In genomic region chr20:38873050-38873581, GRCh38 we compare ENCODE assay signal across 9 cellular contexts. TPM values are rescaled to one million over a fixed set of nuclear protein-coding genes. Genes with fewer than 3 reads are reported as not detected.
A peak's percentile ranks its signal among the peaks of the same experiment; 100 is the strongest.
DNase-seq lines count a peak whose midpoint lies in the region; ATAC-seq and TF ChIP-seq lines count a peak whose summit lies in the region.
"Had no signal": no experiment of that assay in that cellular context is flagged by ENCODE, and none has a peak within 500 bp of the region (broad histone marks: within the 10 kb centered on the region; RNA-seq: fewer than 3 reads in every experiment).

No MANE protein-coding gene starts in this region.

- TF ChIP-seq CTCF in sigmoid colon (IDR thresholded peaks at IDR 0.05), result no peak

- peaks cover 2% of the 10 kb centered on the region for H3K27me3 Mint-ChIP-seq in IgD-negative memory B cell

- H3K4me1 Mint-ChIP-seq in IgD-negative memory B cell, result peaks cover 64 to 80% (median 70%) of the 10 kb centered on the region in 3 donors

- intact Hi-C loops in sigmoid colon (cut with DNase I), result no loop called here

- DNase-seq in activated T-helper 1 cell treated with anti-CD3 and anti-CD28 coated beads, Interleukin-2, amount 50 U/mL, for 16 hours (ENCODE audit: low read depth in 1 of 2, low spot score in 1 of 2), result peak; percentile 40 to 71
- DNase-seq in stimulated activated CD4-positive, alpha-beta T cell treated with anti-CD3 and anti-CD28 coated beads, Interleukin-1b, Interleukin-23, amount 100 ng/mL, for 4 hours (ENCODE audit: low read depth in 2 of 2), result peak; percentile 61 to 79
- DNase-seq in sigmoid colon (no peak), occipital lobe (lab: John Stamatoyannopoulos, UW) (no peak), putamen (ENCODE audit: low spot score) (no peak)

- no peak for TF ChIP-seq EP300 in sigmoid colon (IDR thresholded peaks at IDR 0.05)

- peaks cover 0 to 16% (median 0%) of the 10 kb centered on the region in 3 donors for H3K27me3 ChIP-seq in sigmoid colon

- H3K27ac Mint-ChIP-seq in IgD-negative memory B cell, result peak overlapping the region; percentile 99 to 100 (median 99)

- WGBS in sigmoid colon, 2 donors, result 48 to 87% methylated on average over 12 of the region's 12 CpGs

- no peaks in the 10 kb centered on the region for H3K36me3 ChIP-seq in sigmoid colon

- no peaks in the 10 kb centered on the region for H3K4me1 ChIP-seq in sigmoid colon

- no peak for TF ChIP-seq POLR2A in sigmoid colon (IDR thresholded peaks at IDR 0.05)

- peak overlapping the region; percentile 78 to 92 (median 90) for H3K4me3 Mint-ChIP-seq in IgD-negative memory B cell
- H3K4me3 Mint-ChIP-seq: neural crest cell had no signal

- no peaks in the 10 kb centered on the region for H3K9me3 ChIP-seq in sigmoid colon

- peak; percentile 48 for ATAC-seq in GM21367 (IDR thresholded peaks at IDR 0.05; ENCODE audit: unreplicated experiment)

- no peak overlapping the region for H3K27ac ChIP-seq in sigmoid colon
- H3K27ac ChIP-seq: VCaP had no signal

- peaks cover 2% of the 10 kb centered on the region for H3K36me3 Mint-ChIP-seq in IgD-negative memory B cell

- no peak overlapping the region for H3K4me3 ChIP-seq in sigmoid colon

- H3K9me3 Mint-ChIP-seq in IgD-negative memory B cell, result no peaks in the 10 kb centered on the region

RNA-seq across cellular contexts. Expression of gene FAM83D, which starts 53.1 kb away (rescaled TPM):
- polyA plus RNA-seq in IgD-negative memory B cell (0.75 TPM), sigmoid colon (10 to 100 TPM in 1 of 3 donors, 1 to 10 TPM in 2; 1.2 to 14.9 (median 4.9) TPM)
- total RNA-seq in sigmoid colon (100 to 1,000 TPM in 1 of 4 donors, 10 to 100 TPM in 3; 14.3 to 291 (median 57.8) TPM), occipital lobe (1.7 TPM)

Comparison
In these comparisons a context has a peak if more than half of its experiments do, and no peak if none do; other contexts are left out.
1. DNase-seq: peak in activated T-helper 1 cell treated with anti-CD3 and anti-CD28 coated beads, Interleukin-2, amount 50 U/mL, for 16 hours (2 of 2) and stimulated activated CD4-positive, alpha-beta T cell treated with anti-CD3 and anti-CD28 coated beads, Interleukin-1b, Interleukin-23, amount 100 ng/mL, for 4 hours (2 of 2); none in sigmoid colon (single experiment), occipital lobe (single experiment) and putamen (single experiment).